Comparison of ENCODE assay signal across 21 cellular contexts in the genomic region with DNA sequence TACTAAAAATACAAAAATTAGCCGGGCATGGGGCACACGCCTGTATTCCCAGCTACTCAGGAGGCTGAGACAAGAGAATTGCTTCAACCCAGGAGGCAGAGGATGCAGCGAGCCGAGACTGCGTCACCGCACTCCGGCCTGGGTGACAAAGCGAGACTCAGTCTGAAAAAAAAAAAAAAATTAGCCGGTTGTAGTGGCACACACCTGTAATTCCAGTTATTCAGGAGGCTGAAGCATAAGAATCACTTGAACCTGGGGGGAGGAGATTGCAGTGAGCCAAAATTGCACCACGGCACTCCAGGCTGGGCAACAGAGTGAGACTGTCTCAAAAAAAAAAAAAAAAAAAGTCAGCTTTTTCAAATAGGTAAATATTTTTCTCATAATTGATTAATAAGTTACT.
"Had no signal": no experiment of that assay in that cellular context is flagged by ENCODE, and none has a peak within 500 bp of the region (broad histone marks: within the 10 kb centered on the region; RNA-seq: fewer than 3 reads in every experiment).

No MANE protein-coding gene starts in this region.

- H3K27me3 ChIP-seq: ovary, sigmoid colon had no signal

- H3K36me3 ChIP-seq: ovary, thoracic aorta had no signal

- H3K4me3 ChIP-seq: mucosa of descending colon, ovary, sigmoid colon, thoracic aorta had no signal

- H3K27ac ChIP-seq: ovary, sigmoid colon, thoracic aorta had no signal

- FAIRE-seq: bronchial epithelial cell, small intestine had no signal

- H3K9me3 ChIP-seq: mucosa of descending colon, ovary, sigmoid colon, thoracic aorta had no signal

- DNase-seq: activated CD4-positive, alpha-beta T cell treated with anti-CD3 and anti-CD28 coated beads for 1 hour; activated CD4-positive, alpha-beta T cell treated with anti-CD3 and anti-CD28 coated beads, Interleukin-2, amount 10 ng/mL, durations not matched to agents 7 days and 5 days; activated CD8-positive, alpha-beta memory T cell treated with anti-CD3 and anti-CD28 coated beads, Interleukin-2, amount 10 ng/mL, durations not matched to agents 7 days and 5 days; activated CD8-positive, alpha-beta T cell treated with anti-CD3 and anti-CD28 coated beads, Interleukin-2, amount 10 ng/mL, durations not matched to agents 7 days and 5 days; activated naive CD4-positive, alpha-beta T cell; activated T-cell treated with anti-CD3 and anti-CD28 coated beads, Interleukin-2, amount 50 U/mL, for 48 hours; endodermal cell; left cardiac atrium; mucosa of descending colon; nephron progenitor cell; ovary; retina; sigmoid colon; small intestine; stimulated activated CD4-positive, alpha-beta T cell treated with anti-CD3 and anti-CD28 coated beads, Interleukin-4, amount 100 ng/mL, for 24 hours; SW 1271; T1000 had no signal

- ATAC-seq: activated CD8-positive, alpha-beta memory T cell treated with anti-CD3 and anti-CD28 coated beads, Interleukin-2, amount 10 ng/mL, durations not matched to agents 7 days and 5 days; activated CD8-positive, alpha-beta T cell treated with anti-CD3 and anti-CD28 coated beads, Interleukin-2, amount 10 ng/mL, durations not matched to agents 7 days and 5 days; activated naive CD4-positive, alpha-beta T cell treated with anti-CD3 and anti-CD28 coated beads, Interleukin-2, amount 50 U/mL, for 72 hours; left cardiac atrium; mucosa of descending colon; stimulated activated effector memory CD8-positive, alpha-beta T cell treated with anti-CD3 and anti-CD28 coated beads, Interleukin-12 subunit alpha, Interleukin-12 subunit beta, amount 100 ng/mL, for 72 hours had no signal
